13 cellular contexts compared by ENCODE assay signal in genomic region chr7:77442631-77443420, GRCh38. TPM values are rescaled to one million over a fixed set of nuclear protein-coding genes. Genes with fewer than 3 reads are reported as not detected.
A peak's percentile ranks its signal among the peaks of the same experiment; 100 is the strongest.
DNase-seq lines count a peak whose midpoint lies in the region; ATAC-seq and TF ChIP-seq lines count a peak whose summit lies in the region.
"Had no signal": no experiment of that assay in that cellular context is flagged by ENCODE, and none has a peak within 500 bp of the region (broad histone marks: within the 10 kb centered on the region; RNA-seq: fewer than 3 reads in every experiment).

No MANE protein-coding gene starts in this region.

- H3K27me3 Mint-ChIP-seq in neural progenitor cell (ENCODE audit: insufficient read depth, low read depth) = peaks cover 2% of the 10 kb centered on the region
- H3K27me3 Mint-ChIP-seq: effector memory CD8-positive, alpha-beta T cell had no signal

- H3K79me2 ChIP-seq in GM23248 (ENCODE audit: insufficient read depth) = no peaks in the 10 kb centered on the region
- no peaks in the 10 kb centered on the region for H3K79me2 ChIP-seq in neural progenitor cell (ENCODE audit: low read depth)

- H3K27ac Mint-ChIP-seq in neural progenitor cell = peak overlapping the region; percentile 72
- H3K27ac Mint-ChIP-seq in activated naive CD4-positive, alpha-beta T cell treated with anti-CD3 and anti-CD28 coated beads, Interleukin-2, amount 50 U/mL, for 72 hours = no peak overlapping the region

- H3K4me2 ChIP-seq in GM23248 (ENCODE audit: unreplicated experiment) = peak overlapping the region; percentile 11
- no peak overlapping the region for H3K4me2 ChIP-seq in neural progenitor cell

- H3K4me3 ChIP-seq in GM23248 = no peak overlapping the region
- no peak overlapping the region for H3K4me3 ChIP-seq in epithelial cell of esophagus (ENCODE audit: low read length)
- no peak overlapping the region for H3K4me3 ChIP-seq in neural progenitor cell

- no peaks in the 10 kb centered on the region for H3K36me3 ChIP-seq in GM23248 (ENCODE audit: low read depth)
- no peaks in the 10 kb centered on the region for H3K36me3 ChIP-seq in neural progenitor cell

- no peak overlapping the region for H3K9ac ChIP-seq in GM23248
- H3K9ac ChIP-seq in neural progenitor cell = no peak overlapping the region

- H3K27me3 ChIP-seq in GM23248 (replicated peaks; ENCODE audit: insufficient read depth) (no peaks in the 10 kb centered on the region), neural progenitor cell (no peaks in the 10 kb centered on the region)

- H3K9me3 ChIP-seq in GM23248 (ENCODE audit: low read depth) (no peaks in the 10 kb centered on the region), neural progenitor cell (ENCODE audit: low read depth) (no peaks in the 10 kb centered on the region)

- no peak overlapping the region for H2AFZ ChIP-seq in GM23248
- no peak overlapping the region for H2AFZ ChIP-seq in neural progenitor cell (replicated peaks)

- H3K36me3 Mint-ChIP-seq in neural progenitor cell = no peaks in the 10 kb centered on the region
- no peaks in the 10 kb centered on the region for H3K36me3 Mint-ChIP-seq in activated naive CD4-positive, alpha-beta T cell treated with anti-CD3 and anti-CD28 coated beads, Interleukin-2, amount 50 U/mL, for 72 hours
- H3K36me3 Mint-ChIP-seq: brain had no signal

- H3K4me3 Mint-ChIP-seq in neural progenitor cell = no peak overlapping the region
- H3K4me3 Mint-ChIP-seq: brain; effector memory CD8-positive, alpha-beta T cell had no signal

- 56 to 61% methylated on average over 5 of the region's 5 CpGs for WGBS in GM23248 (ENCODE audit: low coverage in 1 of 2, low lambda C conversion rate in 2 of 2, missing lambda C conversion rate in 2 of 2), 2 experiments

- H4K20me1 ChIP-seq in GM23248 (ENCODE audit: insufficient read depth) = no peaks in the 10 kb centered on the region
- H4K20me1 ChIP-seq in neural progenitor cell (ENCODE audit: low read depth) = no peaks in the 10 kb centered on the region

- H3K4me1 ChIP-seq in GM23248 (ENCODE audit: insufficient read depth) (peaks cover 38% of the 10 kb centered on the region), neural progenitor cell (no peaks in the 10 kb centered on the region)

- DNase-seq in GM23248 (peak; percentile 77), RKO (ENCODE audit: low spot score) (peak; percentile 78), epithelial cell of esophagus (ENCODE audit: low read depth) (peak; percentile 84), neural progenitor cell (ENCODE audit: low spot score) (no peak), left lobe of liver (ENCODE audit: low spot score) (no peak), HUDEP-2 (lab: John Stamatoyannopoulos, UW; ENCODE audit: unreplicated experiment in 76 of 76) (no peak)
- no peak for DNase-seq in activated naive CD4-positive, alpha-beta T cell treated with anti-CD3 and anti-CD28 coated beads, Interleukin-2, amount 50 U/mL, for 72 hours (ENCODE audit: low spot score in 2 of 2)
- DNase-seq: effector memory CD8-positive, alpha-beta T cell; hippocampal formation; NCI-H2227 treated with DMSO at 0.1 percent for 48 hours; T-helper 2 cell had no signal

- no peak for TF ChIP-seq CTCF in epithelial cell of esophagus (IDR thresholded peaks at IDR 0.05; ENCODE audit: insufficient read depth, low read depth, low read length, missing control alignments)
- TF ChIP-seq CTCF in neural progenitor cell (IDR thresholded peaks at IDR 0.05) = no peak

- no peaks in the 10 kb centered on the region for H3K9me3 Mint-ChIP-seq in neural progenitor cell
- no peaks in the 10 kb centered on the region for H3K9me3 Mint-ChIP-seq in activated naive CD4-positive, alpha-beta T cell treated with anti-CD3 and anti-CD28 coated beads, Interleukin-2, amount 50 U/mL, for 72 hours
- H3K9me3 Mint-ChIP-seq: brain; effector memory CD8-positive, alpha-beta T cell had no signal

- H3K27ac ChIP-seq in GM23248 = peak overlapping the region; percentile 44
- no peak overlapping the region for H3K27ac ChIP-seq in neural progenitor cell

- H3K9me2 ChIP-seq in GM23248 (ENCODE audit: insufficient read depth) = no peaks in the 10 kb centered on the region; the same call in 1 of the 2 replicates

- ATAC-seq in activated naive CD4-positive, alpha-beta T cell treated with anti-CD3 and anti-CD28 coated beads, Interleukin-2, amount 50 U/mL, for 72 hours = no peak
- ATAC-seq in left lobe of liver (no peak), GM18873 (IDR thresholded peaks at IDR 0.05; ENCODE audit: low FRiP score, unreplicated experiment) (no peak)
- ATAC-seq: effector memory CD8-positive, alpha-beta T cell had no signal

- peaks cover 15% of the 10 kb centered on the region for H3K4me1 Mint-ChIP-seq in neural progenitor cell

- peaks cover 22% of the 10 kb centered on the region for H3F3A ChIP-seq in GM23248 (ENCODE audit: insufficient read depth)
- no peaks in the 10 kb centered on the region for H3F3A ChIP-seq in neural progenitor cell (ENCODE audit: low read depth)

- in situ Hi-C loops in GM23248 (cut with MboI) = no loop called here

RNA-seq across cellular contexts. Expression of gene GSAP, which starts 26.7 kb away (rescaled TPM):
- 4.3 and 5.2 TPM in 2 replicates for total RNA-seq in GM23248 (2014; rRNA removed; shearing (Covaris generic))
- polyA plus RNA-seq in GM23248 (2016; fragmentation: Nextera tagmentation; extraction: Ambion mirVana) = 4.1 and 4.2 TPM in 2 replicates
- 2.0 and 2.6 TPM in 2 replicates for total RNA-seq in neural progenitor cell (ENCODE audit: low replicate concordance)
- 1 to 10 TPM; 1.2 to 4.1 TPM for total RNA-seq in activated naive CD4-positive, alpha-beta T cell treated with anti-CD3 and anti-CD28 coated beads, Interleukin-2, amount 50 U/mL, for 72 hours
- total RNA-seq in left lobe of liver = 24.3 TPM

Comparison
In these comparisons a context has a peak if more than half of its experiments do, and no peak if none do; other contexts are left out.
1. DNase-seq: peak in GM23248 (single experiment), RKO (single experiment) and epithelial cell of esophagus (single experiment); none in neural progenitor cell (single experiment), activated naive CD4-positive, alpha-beta T cell treated with anti-CD3 and anti-CD28 coated beads, Interleukin-2, amount 50 U/mL, for 72 hours (0 of 2), left lobe of liver (single experiment) and HUDEP-2 (0 of 76).